In the genomic region with DNA sequence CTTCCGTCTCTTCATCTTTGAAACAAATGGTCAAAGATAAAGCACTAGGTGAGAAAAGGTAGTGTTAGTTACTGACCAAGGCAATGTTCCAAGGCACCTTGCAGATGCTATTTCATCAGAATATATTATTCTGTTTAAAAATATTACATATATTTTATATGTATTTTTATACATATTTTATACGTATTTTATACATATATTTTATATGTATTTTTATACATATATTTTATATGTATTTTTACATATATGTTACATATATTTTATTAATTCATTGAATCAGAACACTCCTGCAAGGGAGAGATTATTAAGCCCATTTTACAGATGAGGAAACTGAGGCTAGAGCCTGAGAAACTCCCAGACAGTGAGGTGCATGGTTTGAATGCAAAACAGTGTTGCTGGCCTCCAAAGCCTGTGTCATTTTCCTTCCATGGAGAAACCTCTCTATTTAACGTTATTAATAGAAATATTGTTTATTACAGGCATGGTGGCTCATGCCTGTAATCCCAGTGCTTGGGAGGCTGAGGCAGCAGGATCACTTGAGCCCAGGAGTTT, we compare ENCODE assay signal across 16 cellular contexts.
DNase-seq lines count a peak whose midpoint lies in the region; ATAC-seq, FAIRE-seq and TF ChIP-seq lines count a peak whose summit lies in the region.
"Had no signal": no experiment of that assay in that cellular context is flagged by ENCODE, and none has a peak within 500 bp of the region (broad histone marks: within the 10 kb centered on the region; RNA-seq: fewer than 3 reads in every experiment).

No MANE protein-coding gene starts in this region.

- POLR2A ChIA-PET in WTC11 (lab: Charles Lee) (no interaction called here), OCI-LY7 (lab: Charles Lee) (no interaction called here)
- POLR2A ChIA-PET in naive thymus-derived CD8-positive, alpha-beta T cell (lab: Charles Lee) = no interaction called here

- H3K4me1 Mint-ChIP-seq in WTC11 = peaks cover 16% of the 10 kb centered on the region
- no peaks in the 10 kb centered on the region for H3K4me1 Mint-ChIP-seq in naive thymus-derived CD8-positive, alpha-beta T cell
- H3K4me1 Mint-ChIP-seq: B cell; CD4-positive, alpha-beta memory T cell had no signal

- no peaks in the 10 kb centered on the region for H3K9me2 ChIP-seq in OCI-LY7 (ENCODE audit: insufficient read depth, low read length)

- H3K4me3 Mint-ChIP-seq in WTC11 = no peak overlapping the region
- no peak overlapping the region for H3K4me3 Mint-ChIP-seq in naive thymus-derived CD8-positive, alpha-beta T cell
- H3K4me3 Mint-ChIP-seq: B cell; CD4-positive, alpha-beta memory T cell had no signal

- no peak overlapping the region for H2AFZ ChIP-seq in OCI-LY7 (ENCODE audit: low read length)

- peaks cover 25% of the 10 kb centered on the region for H3K9me3 Mint-ChIP-seq in WTC11
- H3K9me3 Mint-ChIP-seq in naive thymus-derived CD8-positive, alpha-beta T cell = peaks cover 0 to 30% (median 14%) of the 10 kb centered on the region in 9 donors

- peaks cover 0 to 3% of the 10 kb centered on the region in 2 donors for H3K27me3 ChIP-seq in small intestine (ENCODE audit: control insufficient read depth in 2 of 2, insufficient read depth in 2 of 2, low read length in 2 of 2)

- H3K27ac Mint-ChIP-seq in WTC11 = no peak overlapping the region
- H3K27ac Mint-ChIP-seq in naive thymus-derived CD8-positive, alpha-beta T cell = no peak overlapping the region
- H3K27ac Mint-ChIP-seq: B cell; CD4-positive, alpha-beta memory T cell had no signal

- no TSS peak for BruUV-seq in OCI-LY7 (replicated peaks; lab: Mats Ljungman, UMichigan)

- H3K36me3 Mint-ChIP-seq in WTC11 = no peaks in the 10 kb centered on the region
- H3K36me3 Mint-ChIP-seq in naive thymus-derived CD8-positive, alpha-beta T cell = peaks cover 0 to 6% (median 4%) of the 10 kb centered on the region in 3 donors

- ATAC-seq in WTC11 (no peak), GM19351 (IDR thresholded peaks at IDR 0.05; ENCODE audit: unreplicated experiment) (no peak)
- ATAC-seq in naive thymus-derived CD8-positive, alpha-beta T cell = no peak

- H3K4me2 ChIP-seq in OCI-LY7 (ENCODE audit: low read length) = no peak overlapping the region

- H3K27ac ChIP-seq in small intestine (ENCODE audit: low read depth in 1 of 2, low read length in 1 of 2) (no peak overlapping the region), OCI-LY7 (ENCODE audit: low read depth, low read length, poor library complexity, severe bottlenecking) (no peak overlapping the region)
- H3K27ac ChIP-seq: C4-2B had no signal

- no peaks in the 10 kb centered on the region for H3K79me2 ChIP-seq in OCI-LY7 (ENCODE audit: insufficient read depth, low read depth, low read length)

- WGBS in small intestine, 3 donors = 56 to 72% (median 58%) methylated on average over 3 of the region's 3 CpGs

- no peak for DNase-seq in WTC11 (ENCODE audit: low spot score)
- no peak for DNase-seq in small intestine
- no peak for DNase-seq in OCI-LY7 (ENCODE audit: low spot score)
- no peak for DNase-seq in naive thymus-derived CD8-positive, alpha-beta T cell
- DNase-seq: CD4-positive, alpha-beta memory T cell; DMS153; EL; GDM1 had no signal

- intact Hi-C loops in OCI-LY7 (cut with micrococcal nuclease; ENCODE audit: unreplicated experiment) = no loop called here

- peaks cover 13% of the 10 kb centered on the region for H3K27me3 Mint-ChIP-seq in WTC11 (ENCODE audit: low read depth)
- peaks cover 4 to 26% (median 24%) of the 10 kb centered on the region in 5 donors for H3K27me3 Mint-ChIP-seq in naive thymus-derived CD8-positive, alpha-beta T cell

- CTCF ChIA-PET in WTC11 (lab: Charles Lee) (interaction anchor here (0.9 kb wide), 2 partner anchors 18 to 172 kb away, joined by 3 to 4 read pairs; no protein-coding TSS in a partner anchor), OCI-LY7 (lab: Charles Lee; ENCODE audit: unreplicated experiment) (no interaction called here)

- H3K4me3 ChIP-seq in small intestine (ENCODE audit: low read depth in 1 of 2, low read length in 2 of 2) (no peak overlapping the region), OCI-LY7 (ENCODE audit: low read depth, low read length, poor library complexity, severe bottlenecking) (no peak overlapping the region)

- H3K36me3 ChIP-seq in small intestine (ENCODE audit: control insufficient read depth in 2 of 2, insufficient read depth in 2 of 2, low read length in 2 of 2) (no peaks in the 10 kb centered on the region), OCI-LY7 (ENCODE audit: insufficient read depth, low read length) (no peaks in the 10 kb centered on the region)

- H3K4me1 ChIP-seq in small intestine (ENCODE audit: control insufficient read depth in 2 of 2, insufficient read depth in 1 of 2, low read depth in 1 of 2, low read length in 1 of 2) (no peaks in the 10 kb centered on the region), OCI-LY7 (ENCODE audit: insufficient read depth, low read length, poor library complexity, severe bottlenecking) (no peaks in the 10 kb centered on the region)

- TF ChIP-seq CTCF in WTC11 (IDR thresholded peaks at IDR 0.05) (no peak), OCI-LY7 (conservative IDR thresholded peaks at IDR 0.05; ENCODE audit: low read length) (no peak)

- no peaks in the 10 kb centered on the region for H4K20me1 ChIP-seq in OCI-LY7 (ENCODE audit: insufficient read depth, low read length)

- no peaks in the 10 kb centered on the region for H3K9me3 ChIP-seq in small intestine (ENCODE audit: control insufficient read depth, low read depth)
- H3K9me3 ChIP-seq in OCI-LY7 (ENCODE audit: low read length) = no peaks in the 10 kb centered on the region

- FAIRE-seq in G401.6 (lab: Jason Lieb, UNC) (peak; percentile 97), endometrium (lab: Jason Lieb, UNC) (peak; percentile 97), small intestine (lab: Jason Lieb, UNC) (peak; percentile 94)
- FAIRE-seq: D721Med, GM12892, HTR-8/SVneo had no signal

TF ChIP-seq in WTC11, 78 proteins besides CTCF, POLR2A, EP300 and RAD21:
- no peak for TF ChIP-seq ESRRA (CRISPR knock-in tag; IDR thresholded peaks at IDR 0.05; ENCODE audit: borderline replicate concordance)
- TF ChIP-seq HMGA2 (CRISPR knock-in tag; IDR thresholded peaks at IDR 0.05) = peak; percentile 96
